Comparison of ENCODE assay signal across 1 cellular context in genomic region chr5:141534492-141535213, GRCh38.
TF ChIP-seq lines count a peak whose summit lies in the region.

No MANE protein-coding gene starts in this region.

TF ChIP-seq in HepG2, 621 proteins besides CTCF, POLR2A, EP300 and RAD21 (continues in another document):
- TF ChIP-seq RELA (CRISPR knock-in tag; IDR thresholded peaks at IDR 0.05), result no peak
- TF ChIP-seq SP5 (CRISPR knock-in tag; IDR thresholded peaks at IDR 0.05; ENCODE audit: borderline replicate concordance, low read depth), result no peak
- TF ChIP-seq FOSL2 (CRISPR knock-in tag; IDR thresholded peaks at IDR 0.05), result peak; percentile 31; the same call in 1 of the 2 replicates
- TF ChIP-seq PRPF4 (IDR thresholded peaks at IDR 0.05; ENCODE audit: low read depth, low read length, poor library complexity, severe bottlenecking), result no peak
- no peak for TF ChIP-seq CREBL2 (CRISPR knock-in tag; IDR thresholded peaks at IDR 0.05; ENCODE audit: borderline replicate concordance)
- TF ChIP-seq KAT7 (CRISPR knock-in tag; IDR thresholded peaks at IDR 0.05; ENCODE audit: borderline replicate concordance), result no peak
- no peak for TF ChIP-seq MTF1 (CRISPR knock-in tag; IDR thresholded peaks at IDR 0.05)
- TF ChIP-seq NFYC (CRISPR knock-in tag; IDR thresholded peaks at IDR 0.05), result no peak
- TF ChIP-seq NR2F6 (IDR thresholded peaks at IDR 0.05), result peak; percentile 57
- TF ChIP-seq NR2F6 (CRISPR knock-in tag; IDR thresholded peaks at IDR 0.05), result peak; percentile 68
- TF ChIP-seq, protein P1, sequence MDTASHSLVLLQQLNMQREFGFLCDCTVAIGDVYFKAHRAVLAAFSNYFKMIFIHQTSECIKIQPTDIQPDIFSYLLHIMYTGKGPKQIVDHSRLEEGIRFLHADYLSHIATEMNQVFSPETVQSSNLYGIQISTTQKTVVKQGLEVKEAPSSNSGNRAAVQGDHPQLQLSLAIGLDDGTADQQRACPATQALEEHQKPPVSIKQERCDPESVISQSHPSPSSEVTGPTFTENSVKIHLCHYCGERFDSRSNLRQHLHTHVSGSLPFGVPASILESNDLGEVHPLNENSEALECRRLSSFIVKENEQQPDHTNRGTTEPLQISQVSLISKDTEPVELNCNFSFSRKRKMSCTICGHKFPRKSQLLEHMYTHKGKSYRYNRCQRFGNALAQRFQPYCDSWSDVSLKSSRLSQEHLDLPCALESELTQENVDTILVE (CRISPR knock-in tag; IDR thresholded peaks at IDR 0.05), result no peak
- TF ChIP-seq, protein P2, sequence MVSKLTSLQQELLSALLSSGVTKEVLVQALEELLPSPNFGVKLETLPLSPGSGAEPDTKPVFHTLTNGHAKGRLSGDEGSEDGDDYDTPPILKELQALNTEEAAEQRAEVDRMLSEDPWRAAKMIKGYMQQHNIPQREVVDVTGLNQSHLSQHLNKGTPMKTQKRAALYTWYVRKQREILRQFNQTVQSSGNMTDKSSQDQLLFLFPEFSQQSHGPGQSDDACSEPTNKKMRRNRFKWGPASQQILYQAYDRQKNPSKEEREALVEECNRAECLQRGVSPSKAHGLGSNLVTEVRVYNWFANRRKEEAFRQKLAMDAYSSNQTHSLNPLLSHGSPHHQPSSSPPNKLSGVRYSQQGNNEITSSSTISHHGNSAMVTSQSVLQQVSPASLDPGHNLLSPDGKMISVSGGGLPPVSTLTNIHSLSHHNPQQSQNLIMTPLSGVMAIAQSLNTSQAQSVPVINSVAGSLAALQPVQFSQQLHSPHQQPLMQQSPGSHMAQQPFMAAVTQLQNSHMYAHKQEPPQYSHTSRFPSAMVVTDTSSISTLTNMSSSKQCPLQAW (CRISPR knock-in tag; IDR thresholded peaks at IDR 0.05), result no peak
- TF ChIP-seq JDP2 (CRISPR knock-in tag; IDR thresholded peaks at IDR 0.05; ENCODE audit: borderline replicate concordance), result no peak
- no peak for TF ChIP-seq FOXK2 (IDR thresholded peaks at IDR 0.05)
- peak; percentile 56 for TF ChIP-seq GATAD2A (CRISPR knock-in tag; IDR thresholded peaks at IDR 0.05)
- peak; percentile 69 for TF ChIP-seq CEBPG (CRISPR knock-in tag; IDR thresholded peaks at IDR 0.05)
- TF ChIP-seq DRAP1 (CRISPR knock-in tag; IDR thresholded peaks at IDR 0.05), result no peak
- TF ChIP-seq ISX (CRISPR knock-in tag; conservative IDR thresholded peaks at IDR 0.05), result no peak
- no peak for TF ChIP-seq ZNF660 (CRISPR knock-in tag; IDR thresholded peaks at IDR 0.05; ENCODE audit: borderline replicate concordance, low read depth)
- TF ChIP-seq, protein P3, sequence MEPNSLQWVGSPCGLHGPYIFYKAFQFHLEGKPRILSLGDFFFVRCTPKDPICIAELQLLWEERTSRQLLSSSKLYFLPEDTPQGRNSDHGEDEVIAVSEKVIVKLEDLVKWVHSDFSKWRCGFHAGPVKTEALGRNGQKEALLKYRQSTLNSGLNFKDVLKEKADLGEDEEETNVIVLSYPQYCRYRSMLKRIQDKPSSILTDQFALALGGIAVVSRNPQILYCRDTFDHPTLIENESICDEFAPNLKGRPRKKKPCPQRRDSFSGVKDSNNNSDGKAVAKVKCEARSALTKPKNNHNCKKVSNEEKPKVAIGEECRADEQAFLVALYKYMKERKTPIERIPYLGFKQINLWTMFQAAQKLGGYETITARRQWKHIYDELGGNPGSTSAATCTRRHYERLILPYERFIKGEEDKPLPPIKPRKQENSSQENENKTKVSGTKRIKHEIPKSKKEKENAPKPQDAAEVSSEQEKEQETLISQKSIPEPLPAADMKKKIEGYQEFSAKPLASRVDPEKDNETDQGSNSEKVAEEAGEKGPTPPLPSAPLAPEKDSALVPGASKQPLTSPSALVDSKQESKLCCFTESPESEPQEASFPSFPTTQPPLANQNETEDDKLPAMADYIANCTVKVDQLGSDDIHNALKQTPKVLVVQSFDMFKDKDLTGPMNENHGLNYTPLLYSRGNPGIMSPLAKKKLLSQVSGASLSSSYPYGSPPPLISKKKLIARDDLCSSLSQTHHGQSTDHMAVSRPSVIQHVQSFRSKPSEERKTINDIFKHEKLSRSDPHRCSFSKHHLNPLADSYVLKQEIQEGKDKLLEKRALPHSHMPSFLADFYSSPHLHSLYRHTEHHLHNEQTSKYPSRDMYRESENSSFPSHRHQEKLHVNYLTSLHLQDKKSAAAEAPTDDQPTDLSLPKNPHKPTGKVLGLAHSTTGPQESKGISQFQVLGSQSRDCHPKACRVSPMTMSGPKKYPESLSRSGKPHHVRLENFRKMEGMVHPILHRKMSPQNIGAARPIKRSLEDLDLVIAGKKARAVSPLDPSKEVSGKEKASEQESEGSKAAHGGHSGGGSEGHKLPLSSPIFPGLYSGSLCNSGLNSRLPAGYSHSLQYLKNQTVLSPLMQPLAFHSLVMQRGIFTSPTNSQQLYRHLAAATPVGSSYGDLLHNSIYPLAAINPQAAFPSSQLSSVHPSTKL (CRISPR knock-in tag; IDR thresholded peaks at IDR 0.05), result peak; percentile 48
- TF ChIP-seq SP1 (IDR thresholded peaks at IDR 0.05), result no peak
- no peak for TF ChIP-seq SP1 (CRISPR knock-in tag; IDR thresholded peaks at IDR 0.05)
- no peak for TF ChIP-seq ZNF652 (CRISPR knock-in tag; IDR thresholded peaks at IDR 0.05; ENCODE audit: borderline replicate concordance, low read depth)
- TF ChIP-seq EHMT2 (IDR thresholded peaks at IDR 0.05; ENCODE audit: borderline replicate concordance, low read depth, low read length), result no peak
- TF ChIP-seq KLF11 (CRISPR knock-in tag; IDR thresholded peaks at IDR 0.05), result no peak
- TF ChIP-seq ZNF644 (CRISPR knock-in tag; IDR thresholded peaks at IDR 0.05; ENCODE audit: low read depth), result peak; percentile 46; the same call in 1 of the 2 replicates
- no peak for TF ChIP-seq FOXP1 (IDR thresholded peaks at IDR 0.05)
- TF ChIP-seq FOXP1 (CRISPR knock-in tag; IDR thresholded peaks at IDR 0.05), result no peak
- no peak for TF ChIP-seq HNRNPUL1 (IDR thresholded peaks at IDR 0.05; ENCODE audit: low read depth, low read length)
- no peak for TF ChIP-seq ZBTB49 (CRISPR knock-in tag; IDR thresholded peaks at IDR 0.05; ENCODE audit: borderline replicate concordance)
- TF ChIP-seq NR2F1 (CRISPR knock-in tag; IDR thresholded peaks at IDR 0.05), result peak in 1 of 2 experiments; percentile 46; a peak in 2 of 4 replicates
- TF ChIP-seq, protein P4, sequence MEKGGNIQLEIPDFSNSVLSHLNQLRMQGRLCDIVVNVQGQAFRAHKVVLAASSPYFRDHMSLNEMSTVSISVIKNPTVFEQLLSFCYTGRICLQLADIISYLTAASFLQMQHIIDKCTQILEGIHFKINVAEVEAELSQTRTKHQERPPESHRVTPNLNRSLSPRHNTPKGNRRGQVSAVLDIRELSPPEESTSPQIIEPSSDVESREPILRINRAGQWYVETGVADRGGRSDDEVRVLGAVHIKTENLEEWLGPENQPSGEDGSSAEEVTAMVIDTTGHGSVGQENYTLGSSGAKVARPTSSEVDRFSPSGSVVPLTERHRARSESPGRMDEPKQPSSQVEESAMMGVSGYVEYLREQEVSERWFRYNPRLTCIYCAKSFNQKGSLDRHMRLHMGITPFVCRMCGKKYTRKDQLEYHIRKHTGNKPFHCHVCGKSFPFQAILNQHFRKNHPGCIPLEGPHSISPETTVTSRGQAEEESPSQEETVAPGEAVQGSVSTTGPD (CRISPR knock-in tag; IDR thresholded peaks at IDR 0.05), result no peak
- no peak for TF ChIP-seq DNMT3B (CRISPR knock-in tag; conservative IDR thresholded peaks at IDR 0.05)
- TF ChIP-seq TOE1 (CRISPR knock-in tag; IDR thresholded peaks at IDR 0.05), result no peak
- TF ChIP-seq TGIF2 (CRISPR knock-in tag; IDR thresholded peaks at IDR 0.05), result no peak
- TF ChIP-seq ZSCAN9 (CRISPR knock-in tag; IDR thresholded peaks at IDR 0.05; ENCODE audit: borderline replicate concordance), result no peak
- no peak for TF ChIP-seq POLR2AphosphoS2 (IDR thresholded peaks at IDR 0.05; ENCODE audit: low read depth, low read length)
- no peak for TF ChIP-seq ZNF432 (CRISPR knock-in tag; IDR thresholded peaks at IDR 0.05; ENCODE audit: borderline replicate concordance)
- TF ChIP-seq ATF3 (CRISPR knock-in tag; IDR thresholded peaks at IDR 0.05), result no peak
- TF ChIP-seq, protein P5, sequence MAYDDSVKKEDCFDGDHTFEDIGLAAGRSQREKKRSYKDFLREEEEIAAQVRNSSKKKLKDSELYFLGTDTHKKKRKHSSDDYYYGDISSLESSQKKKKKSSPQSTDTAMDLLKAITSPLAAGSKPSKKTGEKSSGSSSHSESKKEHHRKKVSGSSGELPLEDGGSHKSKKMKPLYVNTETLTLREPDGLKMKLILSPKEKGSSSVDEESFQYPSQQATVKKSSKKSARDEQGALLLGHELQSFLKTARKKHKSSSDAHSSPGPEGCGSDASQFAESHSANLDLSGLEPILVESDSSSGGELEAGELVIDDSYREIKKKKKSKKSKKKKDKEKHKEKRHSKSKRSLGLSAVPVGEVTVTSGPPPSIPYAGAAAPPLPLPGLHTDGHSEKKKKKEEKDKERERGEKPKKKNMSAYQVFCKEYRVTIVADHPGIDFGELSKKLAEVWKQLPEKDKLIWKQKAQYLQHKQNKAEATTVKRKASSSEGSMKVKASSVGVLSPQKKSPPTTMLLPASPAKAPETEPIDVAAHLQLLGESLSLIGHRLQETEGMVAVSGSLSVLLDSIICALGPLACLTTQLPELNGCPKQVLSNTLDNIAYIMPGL (CRISPR knock-in tag; IDR thresholded peaks at IDR 0.05; ENCODE audit: borderline replicate concordance in 1 of 2, low read depth in 1 of 2), result no peak
- TF ChIP-seq AGO1 (IDR thresholded peaks at IDR 0.05; ENCODE audit: low read depth, low read length, poor library complexity, severe bottlenecking), result no peak
- TF ChIP-seq ZNF296 (CRISPR knock-in tag; conservative IDR thresholded peaks at IDR 0.05), result no peak
- TF ChIP-seq SSRP1 (CRISPR knock-in tag; IDR thresholded peaks at IDR 0.05), result no peak
- TF ChIP-seq AFF4 (CRISPR knock-in tag; IDR thresholded peaks at IDR 0.05), result no peak
- no peak for TF ChIP-seq MLLT10 (CRISPR knock-in tag; IDR thresholded peaks at IDR 0.05)
- TF ChIP-seq ZBTB21 (CRISPR knock-in tag; IDR thresholded peaks at IDR 0.05), result no peak
- TF ChIP-seq RFX3 (CRISPR knock-in tag; IDR thresholded peaks at IDR 0.05), result no peak
- TF ChIP-seq ZNF33B (CRISPR knock-in tag; IDR thresholded peaks at IDR 0.05), result no peak
- no peak for TF ChIP-seq TERF1 (CRISPR knock-in tag; IDR thresholded peaks at IDR 0.05)
- TF ChIP-seq BRCA1 (CRISPR knock-in tag; IDR thresholded peaks at IDR 0.05), result no peak
- no peak for TF ChIP-seq TARDBP (CRISPR knock-in tag; IDR thresholded peaks at IDR 0.05)
